Comparison of ENCODE assay signal across 22 cellular contexts in the genomic region with DNA sequence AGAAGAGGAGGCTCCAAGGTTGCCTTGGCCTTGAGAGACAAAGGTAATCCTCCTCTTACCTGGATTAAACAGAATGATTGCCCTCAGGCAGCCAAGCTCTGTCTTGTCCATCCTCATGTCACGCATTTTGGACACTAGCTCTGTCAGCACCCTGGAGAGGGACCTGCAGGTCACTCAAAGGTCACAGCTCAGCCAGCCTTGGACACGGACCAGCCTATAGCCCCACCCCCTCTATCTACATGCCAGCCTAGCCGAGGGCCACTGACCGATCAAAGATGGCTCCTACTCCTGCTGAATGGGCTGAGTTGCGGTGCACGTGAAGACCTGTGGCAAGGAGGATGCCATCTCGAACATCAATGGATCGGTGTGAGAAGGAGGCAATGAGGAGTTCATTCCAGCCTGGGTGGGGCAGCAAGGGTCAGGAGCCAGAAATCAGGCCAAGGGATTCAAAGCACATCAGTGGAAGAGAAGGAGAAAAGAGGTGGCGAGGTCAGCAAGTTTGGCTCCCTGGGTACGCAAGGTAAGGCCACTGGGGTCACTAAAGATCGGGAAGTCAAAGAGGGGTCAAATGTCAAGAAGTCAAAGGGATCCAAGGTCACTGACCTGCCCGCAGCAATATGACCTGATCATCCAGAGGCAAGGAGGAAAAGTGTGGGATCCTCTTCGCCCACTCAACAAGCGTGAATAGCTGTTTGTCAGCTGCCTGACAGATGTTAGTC. TPM values are rescaled to one million over a fixed set of nuclear protein-coding genes. Genes with fewer than 3 reads are reported as not detected.
DNase-seq lines count a peak whose midpoint lies in the region; TF ChIP-seq lines count a peak whose summit lies in the region.
"Had no signal": no experiment of that assay in that cellular context is flagged by ENCODE, and none has a peak within 500 bp of the region (broad histone marks: within the 10 kb centered on the region; RNA-seq: fewer than 3 reads in every experiment).

No MANE protein-coding gene starts in this region.

- TF ChIP-seq POLR2A in adrenal gland (IDR thresholded peaks at IDR 0.05) = no peak

- CTCF ChIA-PET in activated CD4-positive, alpha-beta memory T cell treated with anti-CD3 and anti-CD28 coated beads for 36 hours (lab: Charles Lee) = interaction anchor here (0.8 to 2.7 kb wide), 2 partner anchors 12 to 53 kb away, joined by 3 to 9 read pairs; no protein-coding TSS in a partner anchor

- no peak for TF ChIP-seq EP300 in Ishikawa (IDR thresholded peaks at IDR 0.05; ENCODE audit: borderline replicate concordance)

- POLR2A ChIA-PET in activated CD4-positive, alpha-beta memory T cell treated with anti-CD3 and anti-CD28 coated beads for 36 hours (lab: Charles Lee) = no interaction called here

- peak overlapping the region in 2 of 3 experiments; percentile 3 to 11 for H3K4me3 Mint-ChIP-seq in nephron
- no peak overlapping the region for H3K4me3 Mint-ChIP-seq in activated CD4-positive, alpha-beta memory T cell treated with anti-CD3 and anti-CD28 coated beads for 36 hours

- no peaks in the 10 kb centered on the region for H3K9me3 ChIP-seq in adrenal gland (replicated peaks in 1 of 3)
- H3K9me3 ChIP-seq: breast epithelium, HAP-1, lower lobe of right lung, Peyer's patch, SJCRH30 had no signal

- peaks cover 39% of the 10 kb centered on the region for H3K4me1 Mint-ChIP-seq in nephron
- H3K4me1 Mint-ChIP-seq in activated CD4-positive, alpha-beta memory T cell treated with anti-CD3 and anti-CD28 coated beads for 36 hours (ENCODE audit: low read depth) = peaks cover 44% of the 10 kb centered on the region

- H3K27ac ChIP-seq in adrenal gland = no peak overlapping the region
- H3K27ac ChIP-seq: breast epithelium, lower lobe of right lung, Peyer's patch, SJCRH30 had no signal

- no peak for TF ChIP-seq RAD21 in Ishikawa (IDR thresholded peaks at IDR 0.05; ENCODE audit: low read depth)

- H3K27ac Mint-ChIP-seq in nephron = no peak overlapping the region
- H3K27ac Mint-ChIP-seq in activated CD4-positive, alpha-beta memory T cell treated with anti-CD3 and anti-CD28 coated beads for 36 hours = no peak overlapping the region

- DNase-seq in adrenal gland = peak in 5 of 7 donors; percentile 50 to 69 (median 56)
- no peak for DNase-seq in COR-L47 (lab: John Stamatoyannopoulos, UW)
- no peak for DNase-seq in NCI-H1436 treated with DMSO at 0.1 percent for 48 hours (lab: John Stamatoyannopoulos, UW)
- no peak for DNase-seq in activated CD4-positive, alpha-beta memory T cell treated with anti-CD3 and anti-CD28 coated beads for 36 hours
- DNase-seq: activated CD4-positive, CD25-positive, alpha-beta regulatory T cell treated with anti-CD3 and anti-CD28 coated beads, Interleukin-2, amount 50 U/mL, for 72 hours; activated gamma-delta T cell; activated T-cell treated with anti-CD3 and anti-CD28 coated beads for 4 hours; DND-41; effector CD4-positive, alpha-beta T cell; lower lobe of right lung; NCI-H2029 treated with DMSO at 0.1 percent for 48 hours; NCI-H226; NCI-H69; SJCRH30; stimulated activated naive CD4-positive, alpha-beta T cell treated with Interleukin-2 at 50 U/mL for 16 hours had no signal

- H3K9me3 Mint-ChIP-seq in nephron = no peaks in the 10 kb centered on the region
- H3K9me3 Mint-ChIP-seq in activated CD4-positive, alpha-beta memory T cell treated with anti-CD3 and anti-CD28 coated beads for 36 hours = no peaks in the 10 kb centered on the region
- H3K9me3 Mint-ChIP-seq: naive thymus-derived CD8-positive, alpha-beta T cell had no signal

- TF ChIP-seq CTCF in adrenal gland (IDR thresholded peaks at IDR 0.05) (no peak), nephron (IDR thresholded peaks at IDR 0.05; ENCODE audit: unreplicated experiment in 3 of 3) (no peak)

- H3K27me3 ChIP-seq in adrenal gland = peaks cover 13% of the 10 kb centered on the region
- H3K27me3 ChIP-seq: breast epithelium, SJCRH30 had no signal

- H3K36me3 ChIP-seq in adrenal gland (replicated peaks in 1 of 2) = peaks cover 0 to 33% of the 10 kb centered on the region in 2 donors
- H3K36me3 ChIP-seq: breast epithelium had no signal

- peaks cover 24 to 38% of the 10 kb centered on the region in 2 donors for H3K4me1 ChIP-seq in adrenal gland (replicated peaks in 1 of 2)

- peaks cover 34% of the 10 kb centered on the region for H3K27me3 Mint-ChIP-seq in nephron (ENCODE audit: low read depth)
- H3K27me3 Mint-ChIP-seq in activated CD4-positive, alpha-beta memory T cell treated with anti-CD3 and anti-CD28 coated beads for 36 hours = peaks cover 15% of the 10 kb centered on the region

- intact Hi-C loops in adrenal gland (cut with DNase I) = loop anchor here (5.0 kb wide), 1 partner anchor 33 kb away; no protein-coding TSS in a partner anchor
- intact Hi-C loops in activated CD4-positive, alpha-beta memory T cell treated with anti-CD3 and anti-CD28 coated beads for 36 hours (cut with micrococcal nuclease) = no loop called here

- peaks cover 40% of the 10 kb centered on the region for H3K36me3 Mint-ChIP-seq in nephron (ENCODE audit: low read depth)
- H3K36me3 Mint-ChIP-seq in activated CD4-positive, alpha-beta memory T cell treated with anti-CD3 and anti-CD28 coated beads for 36 hours = peaks cover 26% of the 10 kb centered on the region

- WGBS in adrenal gland, 4 donors = 77 to 79% (median 78%) methylated on average over 13 to 14 of the region's 14 CpGs

- no peak overlapping the region for H3K4me3 ChIP-seq in adrenal gland
- H3K4me3 ChIP-seq: breast epithelium, HAP-1, lower lobe of right lung, Peyer's patch, SJCRH30 had no signal

TF ChIP-seq in Ishikawa, 13 proteins besides CTCF, POLR2A, EP300 and RAD21 (continues in another document):
- TF ChIP-seq TEAD4 (IDR thresholded peaks at IDR 0.05) = 0 out of 2 replicates have a peak, but pooled peaks have one; percentile 5
- peak; percentile 48; the same call in 1 of the 2 replicates for TF ChIP-seq NFIC (IDR thresholded peaks at IDR 0.05)
- TF ChIP-seq CEBPB (IDR thresholded peaks at IDR 0.05) = no peak
- TF ChIP-seq, protein P1, sequence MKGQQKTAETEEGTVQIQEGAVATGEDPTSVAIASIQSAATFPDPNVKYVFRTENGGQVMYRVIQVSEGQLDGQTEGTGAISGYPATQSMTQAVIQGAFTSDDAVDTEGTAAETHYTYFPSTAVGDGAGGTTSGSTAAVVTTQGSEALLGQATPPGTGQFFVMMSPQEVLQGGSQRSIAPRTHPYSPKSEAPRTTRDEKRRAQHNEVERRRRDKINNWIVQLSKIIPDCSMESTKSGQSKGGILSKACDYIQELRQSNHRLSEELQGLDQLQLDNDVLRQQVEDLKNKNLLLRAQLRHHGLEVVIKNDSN (IDR thresholded peaks at IDR 0.05) = no peak
- TF ChIP-seq TCF12 (IDR thresholded peaks at IDR 0.05; ENCODE audit: low read depth) = no peak
- TF ChIP-seq, protein P2, sequence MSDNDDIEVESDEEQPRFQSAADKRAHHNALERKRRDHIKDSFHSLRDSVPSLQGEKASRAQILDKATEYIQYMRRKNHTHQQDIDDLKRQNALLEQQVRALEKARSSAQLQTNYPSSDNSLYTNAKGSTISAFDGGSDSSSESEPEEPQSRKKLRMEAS (IDR thresholded peaks at IDR 0.05) = no peak
- no peak for TF ChIP-seq CREB1 (IDR thresholded peaks at IDR 0.05; ENCODE audit: low read depth)
- no peak for TF ChIP-seq EGR1 (IDR thresholded peaks at IDR 0.05)
- TF ChIP-seq, protein P3, sequence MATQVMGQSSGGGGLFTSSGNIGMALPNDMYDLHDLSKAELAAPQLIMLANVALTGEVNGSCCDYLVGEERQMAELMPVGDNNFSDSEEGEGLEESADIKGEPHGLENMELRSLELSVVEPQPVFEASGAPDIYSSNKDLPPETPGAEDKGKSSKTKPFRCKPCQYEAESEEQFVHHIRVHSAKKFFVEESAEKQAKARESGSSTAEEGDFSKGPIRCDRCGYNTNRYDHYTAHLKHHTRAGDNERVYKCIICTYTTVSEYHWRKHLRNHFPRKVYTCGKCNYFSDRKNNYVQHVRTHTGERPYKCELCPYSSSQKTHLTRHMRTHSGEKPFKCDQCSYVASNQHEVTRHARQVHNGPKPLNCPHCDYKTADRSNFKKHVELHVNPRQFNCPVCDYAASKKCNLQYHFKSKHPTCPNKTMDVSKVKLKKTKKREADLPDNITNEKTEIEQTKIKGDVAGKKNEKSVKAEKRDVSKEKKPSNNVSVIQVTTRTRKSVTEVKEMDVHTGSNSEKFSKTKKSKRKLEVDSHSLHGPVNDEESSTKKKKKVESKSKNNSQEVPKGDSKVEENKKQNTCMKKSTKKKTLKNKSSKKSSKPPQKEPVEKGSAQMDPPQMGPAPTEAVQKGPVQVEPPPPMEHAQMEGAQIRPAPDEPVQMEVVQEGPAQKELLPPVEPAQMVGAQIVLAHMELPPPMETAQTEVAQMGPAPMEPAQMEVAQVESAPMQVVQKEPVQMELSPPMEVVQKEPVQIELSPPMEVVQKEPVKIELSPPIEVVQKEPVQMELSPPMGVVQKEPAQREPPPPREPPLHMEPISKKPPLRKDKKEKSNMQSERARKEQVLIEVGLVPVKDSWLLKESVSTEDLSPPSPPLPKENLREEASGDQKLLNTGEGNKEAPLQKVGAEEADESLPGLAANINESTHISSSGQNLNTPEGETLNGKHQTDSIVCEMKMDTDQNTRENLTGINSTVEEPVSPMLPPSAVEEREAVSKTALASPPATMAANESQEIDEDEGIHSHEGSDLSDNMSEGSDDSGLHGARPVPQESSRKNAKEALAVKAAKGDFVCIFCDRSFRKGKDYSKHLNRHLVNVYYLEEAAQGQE (IDR thresholded peaks at IDR 0.05; ENCODE audit: low read depth) = peak; percentile 85
- TF ChIP-seq ZBTB7A (IDR thresholded peaks at IDR 0.05; ENCODE audit: low read depth) = no peak

RNA-seq across cellular contexts. Expression of a gene that starts 3.2 kb away (rescaled TPM):
- 1 to 10 TPM in 1 of 8 donors, under 1 TPM in 7; 0.11 to 1.9 (median 0.39) TPM for total RNA-seq in adrenal gland
- polyA plus RNA-seq in adrenal gland = 1 to 10 TPM in 2 of 3 donors, under 1 TPM in 1; 0.05 to 7.2 (median 1.7) TPM
- total RNA-seq in activated CD4-positive, alpha-beta memory T cell treated with anti-CD3 and anti-CD28 coated beads for 36 hours = 1 to 10 TPM in 1 of 2 experiments, under 1 TPM in 1; 0.69 to 1.0 TPM
- polyA plus RNA-seq: CD14-positive monocyte had no signal

RNA-seq across cellular contexts. Expression of a gene that starts 5.0 kb away (rescaled TPM):
- total RNA-seq in adrenal gland = 10 to 100 TPM; 15.8 to 63.8 (median 33.2) TPM
- polyA plus RNA-seq in adrenal gland = 10 to 100 TPM; 24.0 to 75.9 (median 64.2) TPM
- total RNA-seq in activated CD4-positive, alpha-beta memory T cell treated with anti-CD3 and anti-CD28 coated beads for 36 hours = 10 to 100 TPM; 40.9 to 41.4 TPM

RNA-seq across cellular contexts. Expression of a gene that starts 5.2 kb away (rescaled TPM):
- 100 to 1,000 TPM in 6 of 8 donors, 10 to 100 TPM in 2; 91.6 to 239 (median 124) TPM for total RNA-seq in adrenal gland
- 100 to 1,000 TPM in 1 of 3 donors, 10 to 100 TPM in 2; 44.4 to 200 (median 53.3) TPM for polyA plus RNA-seq in adrenal gland
- total RNA-seq in activated CD4-positive, alpha-beta memory T cell treated with anti-CD3 and anti-CD28 coated beads for 36 hours = 10 to 100 TPM; 42.0 to 45.7 TPM

RNA-seq across cellular contexts. Expression of a gene that starts 9.0 kb away (rescaled TPM):
- total RNA-seq in adrenal gland = 10 to 100 TPM; 13.4 to 96.3 (median 43.7) TPM
- polyA plus RNA-seq in adrenal gland = 10 to 100 TPM; 18.9 to 24.7 (median 22.8) TPM
- 10 to 100 TPM; 35.3 to 36.1 TPM for total RNA-seq in activated CD4-positive, alpha-beta memory T cell treated with anti-CD3 and anti-CD28 coated beads for 36 hours

RNA-seq across cellular contexts. Expression of a gene that starts 12.8 kb away (rescaled TPM):
- total RNA-seq in adrenal gland = 10 to 100 TPM in 7 of 8 donors, 1 to 10 TPM in 1; 8.5 to 52.2 (median 31.3) TPM
- polyA plus RNA-seq in adrenal gland = 100 to 1,000 TPM in 1 of 3 donors, 10 to 100 TPM in 2; 29.9 to 107 (median 84.5) TPM
- total RNA-seq in activated CD4-positive, alpha-beta memory T cell treated with anti-CD3 and anti-CD28 coated beads for 36 hours = 10 to 100 TPM; 25.4 to 28.4 TPM

Comparison
In these comparisons a context has a peak if more than half of its experiments do, and no peak if none do; other contexts are left out.
1. DNase-seq: peak in adrenal gland (5 of 7); none in COR-L47 (single experiment), NCI-H1436 treated with DMSO at 0.1 percent for 48 hours (single experiment) and activated CD4-positive, alpha-beta memory T cell treated with anti-CD3 and anti-CD28 coated beads for 36 hours (single experiment).